In genomic region chr17:17416007-17416399, GRCh38 we compare ENCODE assay signal across 8 cellular contexts.
DNase-seq lines count a peak whose midpoint lies in the region; ATAC-seq and TF ChIP-seq lines count a peak whose summit lies in the region.

No MANE protein-coding gene starts in this region.

- H3K9me3 Mint-ChIP-seq in activated T-helper 1 cell treated with anti-CD3 and anti-CD28 coated beads, Interleukin-12 subunit alpha, Interleukin-12 subunit beta, Interleukin-2, Interleukin-4 antibody, amounts not matched to agents 30 ng/mL and 10 ng/mL and 1 ng/mL, durations not matched to agents 14 hours and 24 hours and 36 hours = no peaks in the 10 kb centered on the region

- intact Hi-C loops in activated T-helper 1 cell treated with anti-CD3 and anti-CD28 coated beads, Interleukin-12 subunit alpha, Interleukin-12 subunit beta, Interleukin-2, Interleukin-4 antibody, amounts not matched to agents 30 ng/mL and 10 ng/mL and 1 ng/mL, durations not matched to agents 14 hours and 24 hours and 36 hours (cut with micrococcal nuclease) = no loop called here

- no peaks in the 10 kb centered on the region for H3K27me3 Mint-ChIP-seq in activated T-helper 1 cell treated with anti-CD3 and anti-CD28 coated beads, Interleukin-12 subunit alpha, Interleukin-12 subunit beta, Interleukin-2, Interleukin-4 antibody, amounts not matched to agents 30 ng/mL and 10 ng/mL and 1 ng/mL, durations not matched to agents 14 hours and 24 hours and 36 hours (ENCODE audit: insufficient read depth)

- peaks cover 21% of the 10 kb centered on the region for H3K4me1 Mint-ChIP-seq in activated T-helper 1 cell treated with anti-CD3 and anti-CD28 coated beads, Interleukin-12 subunit alpha, Interleukin-12 subunit beta, Interleukin-2, Interleukin-4 antibody, amounts not matched to agents 30 ng/mL and 10 ng/mL and 1 ng/mL, durations not matched to agents 14 hours and 24 hours and 36 hours (ENCODE audit: low read depth)

- in situ Hi-C loops in GM13977 (cut with MboI; ENCODE audit: low pct_unique_long_range_greater_than_20kb, low sequenced_read_pairs, unreplicated experiment) = no loop called here

- no peak for TF ChIP-seq CTCF in GM13977 (IDR thresholded peaks at IDR 0.05; ENCODE audit: extremely low read depth, insufficient read depth, missing control alignments)

- ATAC-seq in HG02642 (IDR thresholded peaks at IDR 0.05; ENCODE audit: poor library complexity, unreplicated experiment) (no peak), HG03135 (IDR thresholded peaks at IDR 0.05; ENCODE audit: unreplicated experiment) (no peak)

- no peak overlapping the region for H3K4me3 Mint-ChIP-seq in activated T-helper 1 cell treated with anti-CD3 and anti-CD28 coated beads, Interleukin-12 subunit alpha, Interleukin-12 subunit beta, Interleukin-2, Interleukin-4 antibody, amounts not matched to agents 30 ng/mL and 10 ng/mL and 1 ng/mL, durations not matched to agents 14 hours and 24 hours and 36 hours

- H3K36me3 Mint-ChIP-seq in activated T-helper 1 cell treated with anti-CD3 and anti-CD28 coated beads, Interleukin-12 subunit alpha, Interleukin-12 subunit beta, Interleukin-2, Interleukin-4 antibody, amounts not matched to agents 30 ng/mL and 10 ng/mL and 1 ng/mL, durations not matched to agents 14 hours and 24 hours and 36 hours (ENCODE audit: low read depth) = no peaks in the 10 kb centered on the region

- H3K27ac Mint-ChIP-seq in activated T-helper 1 cell treated with anti-CD3 and anti-CD28 coated beads, Interleukin-12 subunit alpha, Interleukin-12 subunit beta, Interleukin-2, Interleukin-4 antibody, amounts not matched to agents 30 ng/mL and 10 ng/mL and 1 ng/mL, durations not matched to agents 14 hours and 24 hours and 36 hours = no peak overlapping the region

- peak; percentile 76 for DNase-seq in AG08396 (ENCODE audit: low spot score)
- peak; percentile 58 for DNase-seq in GM13977 (ENCODE audit: low spot score)
- peak; percentile 16 for DNase-seq in NCI-H446 treated with DMSO at 0.1 percent for 48 hours (lab: John Stamatoyannopoulos, UW)
- DNase-seq in activated T-helper 1 cell treated with anti-CD3 and anti-CD28 coated beads, Interleukin-12 subunit alpha, Interleukin-12 subunit beta, Interleukin-2, Interleukin-4 antibody, amounts not matched to agents 30 ng/mL and 10 ng/mL and 1 ng/mL, durations not matched to agents 14 hours and 24 hours and 36 hours (ENCODE audit: low spot score) = peak; percentile 8
- DNase-seq in iPS DF 19.7 (ENCODE audit: low read depth, low spot score) = peak; percentile 70
- peak; percentile 68 for DNase-seq in stromal cell of bone marrow (ENCODE audit: low read depth)

Comparison
In these comparisons a context has a peak if more than half of its experiments do, and no peak if none do; other contexts are left out.
1. DNase-seq: peak in every context shown above with its lines; median percentile 76 in AG08396; 70 in iPS DF 19.7; 68 in stromal cell of bone marrow; 58 in GM13977; 16 in NCI-H446 treated with DMSO at 0.1 percent for 48 hours; 8 in activated T-helper 1 cell treated with anti-CD3 and anti-CD28 coated beads, Interleukin-12 subunit alpha, Interleukin-12 subunit beta, Interleukin-2, Interleukin-4 antibody, amounts not matched to agents 30 ng/mL and 10 ng/mL and 1 ng/mL, durations not matched to agents 14 hours and 24 hours and 36 hours.